In genomic region chr14:53010193-53010592, GRCh38 we compare ENCODE assay signal across 1 cellular context.
TF ChIP-seq lines count a peak whose summit lies in the region.

No MANE protein-coding gene starts in this region.

TF ChIP-seq in SK-N-SH, 30 proteins besides CTCF, POLR2A, EP300 and RAD21 (continued from another document):
- no peak for TF ChIP-seq TEAD4 (IDR thresholded peaks at IDR 0.05; ENCODE audit: borderline replicate concordance, insufficient read depth)
- TF ChIP-seq JUND (IDR thresholded peaks at IDR 0.05): no peak
- no peak for TF ChIP-seq YY1 (IDR thresholded peaks at IDR 0.05; ENCODE audit: low read depth)
